In genomic region chr10:59589721-59590120, GRCh38 we compare ENCODE assay signal across 28 cellular contexts.
"Had no signal": no experiment of that assay in that cellular context is flagged by ENCODE, and none has a peak within 500 bp of the region (broad histone marks: within the 10 kb centered on the region; RNA-seq: fewer than 3 reads in every experiment).

No MANE protein-coding gene starts in this region.

- H3K27ac ChIP-seq: adrenal gland, body of pancreas, esophagus squamous epithelium had no signal

- H3K4me3 ChIP-seq: adrenal gland, body of pancreas, esophagus squamous epithelium had no signal

- H3K9me3 ChIP-seq: adrenal gland, body of pancreas, esophagus squamous epithelium had no signal

- ATAC-seq: activated CD4-positive, alpha-beta T cell treated with anti-CD3 and anti-CD28 coated beads for 36 hours; activated CD8-positive, alpha-beta memory T cell treated with anti-CD3 and anti-CD28 coated beads, Interleukin-2, amount 10 ng/mL, durations not matched to agents 7 days and 5 days; activated CD8-positive, alpha-beta T cell treated with anti-CD3 and anti-CD28 coated beads, Interleukin-2, amount 10 ng/mL, durations not matched to agents 7 days and 5 days; activated naive CD8-positive, alpha-beta T cell treated with anti-CD3 and anti-CD28 coated beads, Interleukin-2, amount 50 U/mL, for 24 hours; body of pancreas; effector memory CD8-positive, alpha-beta T cell had no signal

- DNase-seq: activated CD4-positive, alpha-beta memory T cell treated with anti-CD3 and anti-CD28 coated beads for 36 hours; activated CD4-positive, alpha-beta T cell treated with anti-CD3 and anti-CD28 coated beads for 36 hours; activated CD4-positive, alpha-beta T cell treated with anti-CD3 and anti-CD28 coated beads, Interleukin-2, amount 10 ng/mL, durations not matched to agents 24 days and 14 days; activated CD4-positive, CD25-positive, alpha-beta regulatory T cell; activated CD4-positive, CD25-positive, alpha-beta regulatory T cell treated with anti-CD3 and anti-CD28 coated beads, Interleukin-2, amount 50 U/mL, for 72 hours; activated CD8-positive, alpha-beta memory T cell treated with anti-CD3 and anti-CD28 coated beads, Interleukin-2, amount 10 ng/mL, durations not matched to agents 7 days and 5 days; activated CD8-positive, alpha-beta memory T cell treated with anti-CD3 and anti-CD28 coated beads, Interleukin-2, amount 50 U/mL, for 4 hours; activated CD8-positive, alpha-beta T cell treated with anti-CD3 and anti-CD28 coated beads, Interleukin-2, amount 10 ng/mL, durations not matched to agents 7 days and 5 days; activated effector memory CD4-positive, alpha-beta T cell treated with anti-CD3 and anti-CD28 coated beads, Interleukin-2, amount 50 U/mL, for 16 hours; activated naive CD4-positive, alpha-beta T cell treated with anti-CD3 and anti-CD28 coated beads for 36 hours; activated naive CD8-positive, alpha-beta T cell treated with anti-CD3 and anti-CD28 coated beads for 36 hours; activated naive CD8-positive, alpha-beta T cell treated with anti-CD3 and anti-CD28 coated beads, Interleukin-2, amount 50 U/mL, for 24 hours; activated T-cell treated with anti-CD3 and anti-CD28 coated beads, Interleukin-2, amount 50 U/mL, for 1 hour; activated T-cell treated with anti-CD3 and anti-CD28 coated beads, Interleukin-2, amount 50 U/mL, for 48 hours; adrenal gland; amygdala; aorta; body of pancreas; caudate nucleus; cortex of kidney; dermis blood vessel endothelial cell; effector CD4-positive, alpha-beta T cell; effector memory CD8-positive, alpha-beta T cell; erythroblast; esophagus squamous epithelium; foreskin fibroblast; head of caudate nucleus; T-helper 2 cell had no signal

- H3K4me1 ChIP-seq: adrenal gland, body of pancreas had no signal

- H3K27me3 ChIP-seq: adrenal gland, body of pancreas, esophagus squamous epithelium had no signal

- H3K36me3 ChIP-seq: adrenal gland, esophagus squamous epithelium had no signal
